In genomic region chr1:231337043-231337471, GRCh38 we compare ENCODE assay signal across 8 cellular contexts. TPM values are rescaled to one million over a fixed set of nuclear protein-coding genes. Genes with fewer than 3 reads are reported as not detected.
DNase-seq lines count a peak whose midpoint lies in the region; ATAC-seq and TF ChIP-seq lines count a peak whose summit lies in the region.

No MANE protein-coding gene starts in this region.

- intact Hi-C loops in posterior vena cava (cut with DNase I), result no loop called here

- H3K27me3 ChIP-seq in foreskin keratinocyte, result no peaks in the 10 kb centered on the region

- H3K27ac ChIP-seq in foreskin keratinocyte, result peak overlapping the region; percentile 96

- TF ChIP-seq POLR2A in GM18505 (IDR thresholded peaks at IDR 0.05; ENCODE audit: borderline replicate concordance, extremely low read depth, insufficient read depth, insufficient read length), result no peak

- peaks cover 13% of the 10 kb centered on the region for H3K4me1 ChIP-seq in foreskin keratinocyte

- ATAC-seq in GM18505 (IDR thresholded peaks at IDR 0.05; ENCODE audit: unreplicated experiment) (peak; percentile 6), HG02798 (IDR thresholded peaks at IDR 0.05; ENCODE audit: poor library complexity, unreplicated experiment) (peak; percentile 0), foreskin keratinocyte (peak; percentile 8)

- TF ChIP-seq CTCF in foreskin keratinocyte (conservative IDR thresholded peaks at IDR 0.05), result no peak

- DNase-seq in T1000 (lab: John Stamatoyannopoulos, UW) (peak; percentile 3), foreskin keratinocyte (no peak), posterior vena cava (ENCODE audit: low spot score) (peak; percentile 85), NCI-H2196 (lab: John Stamatoyannopoulos, UW; ENCODE audit: unreplicated experiment) (no peak), DMS153 (lab: John Stamatoyannopoulos, UW) (no peak), NAMALWA (ENCODE audit: low spot score) (no peak)

RNA-seq across cellular contexts. Expression of gene EXOC8, which starts 0.6 kb away (rescaled TPM):
- 13.5 and 14.8 TPM in 2 replicates for total RNA-seq in foreskin keratinocyte
- polyA plus RNA-seq in foreskin keratinocyte, result 3.0 and 3.3 TPM in 2 replicates
- 10 to 100 TPM; 12.5 to 15.7 TPM for total RNA-seq in posterior vena cava

RNA-seq across cellular contexts. Expression of gene SPRTN, which starts 1.0 kb away (rescaled TPM):
- total RNA-seq in foreskin keratinocyte (22.0 and 23.3 TPM in 2 replicates), posterior vena cava (1 to 10 TPM; 6.0 to 9.6 TPM)
- polyA plus RNA-seq in foreskin keratinocyte, result 7.3 and 7.6 TPM in 2 replicates

Comparison
In these comparisons a context has a peak if more than half of its experiments do, and no peak if none do; other contexts are left out.
1. DNase-seq: peak in T1000 (single experiment) and posterior vena cava (single experiment); none in foreskin keratinocyte (0 of 2), NCI-H2196 (single experiment), DMS153 (single experiment) and NAMALWA (single experiment).
2. Peak in every context shown above with its lines, with median percentiles within 50 percentile points of each other: ATAC-seq.